ENCODE assay signal across 21 cellular contexts in the genomic region with DNA sequence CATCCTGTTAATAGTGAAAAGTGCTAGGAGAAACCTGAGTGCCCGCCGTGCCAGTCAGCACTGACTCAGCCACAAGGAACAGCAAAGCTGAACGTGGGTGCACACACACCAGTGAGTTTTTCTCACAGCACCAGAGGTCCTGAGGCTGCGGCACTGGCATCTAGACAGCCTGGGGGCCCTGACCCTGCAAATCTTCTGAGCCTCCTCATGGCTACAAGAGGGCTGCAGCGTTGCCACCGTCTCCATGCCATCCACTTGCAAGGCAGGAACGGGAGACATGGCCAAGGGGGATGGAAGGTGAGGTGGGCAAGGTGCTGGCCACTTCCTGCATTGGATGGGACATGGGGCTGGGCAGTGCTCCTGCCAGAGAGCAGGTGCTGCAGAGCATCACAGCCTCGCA.
"Had no signal": no experiment of that assay in that cellular context is flagged by ENCODE, and none has a peak within 500 bp of the region (broad histone marks: within the 10 kb centered on the region; RNA-seq: fewer than 3 reads in every experiment).

No MANE protein-coding gene starts in this region.

- H3K36me3 ChIP-seq: SJSA1 had no signal

- FAIRE-seq: RCC 7860 had no signal

- DNase-seq: KBM-7, MV-4-11, NCI-H1048, NCI-H1105 treated with DMSO at 0.1 percent for 48 hours, NCI-H1417 treated with DMSO at 0.1 percent for 48 hours, NCI-H146, NCI-H1694 treated with DMSO at 0.1 percent for 48 hours, NCI-H1930, NCI-H2081, NCI-H2107, NCI-H2227 treated with DMSO at 0.1 percent for 48 hours, NCI-H510A, NCI-H524 treated with DMSO at 0.1 percent for 48 hours, NCI-H69, NCI-H774, Right ventricle myocardium superior, RPMI8226, SIG-M5 had no signal

- H3K9me3 ChIP-seq: SJSA1 had no signal

- H3K27ac ChIP-seq: SJSA1, SK-N-MC had no signal

- H3K4me3 ChIP-seq: SJSA1, SK-N-MC had no signal

- H3K4me1 ChIP-seq: SJSA1 had no signal
